ENCODE assay signal across 8 cellular contexts in the genomic region with DNA sequence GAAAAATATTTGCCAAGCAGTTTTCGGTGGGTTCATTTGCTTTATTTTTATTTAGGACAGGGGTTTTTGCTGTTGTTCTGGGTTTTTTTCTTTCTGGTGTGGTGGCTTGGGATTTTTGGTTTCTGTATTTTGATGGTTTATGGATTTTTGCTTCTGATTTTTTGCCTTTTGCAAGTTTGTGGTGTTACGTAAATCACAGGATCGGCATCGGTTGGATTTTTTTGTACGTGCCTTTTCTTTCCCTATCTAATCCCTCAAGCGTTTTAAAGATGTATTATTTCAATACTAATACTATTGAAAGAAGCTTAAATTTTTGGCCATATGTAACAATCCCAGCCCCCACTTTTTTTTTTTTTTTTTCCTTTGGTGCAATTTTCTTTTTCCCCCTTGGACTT. TPM values are rescaled to one million over a fixed set of nuclear protein-coding genes. Genes with fewer than 3 reads are reported as not detected.
A peak's percentile ranks its signal among the peaks of the same experiment; 100 is the strongest.
DNase-seq lines count a peak whose midpoint lies in the region; ATAC-seq and TF ChIP-seq lines count a peak whose summit lies in the region.

No MANE protein-coding gene starts in this region.

- in situ Hi-C loops in gastrocnemius medialis (cut with MboI; ENCODE audit: low sequenced_read_pairs in 4 of 4): loop anchor here (5.0 to 25.0 kb wide), 19 partner anchors 171 to 1399 kb away; partner anchors contain the start of gene LPP (in 1 of the 4)

- H3K4me3 ChIP-seq in H7 (ENCODE audit: insufficient read depth, low read depth, low read length): peak overlapping the region; percentile 32
- H3K4me3 ChIP-seq in SJSA1: peak overlapping the region; percentile 45
- H3K4me3 ChIP-seq in gastrocnemius medialis: peak overlapping the region; percentile 70 to 94 (median 88)

- intact Hi-C loops in gastrocnemius medialis (cut with DNase I; ENCODE audit: low total_unique reads): loop anchor here (5.0 to 10.0 kb wide), 6 partner anchors 111 to 1036 kb away; no protein-coding TSS in a partner anchor

- H3K27me3 ChIP-seq in H7 (ENCODE audit: control insufficient read depth, insufficient read depth, low read length) (peaks cover 26% of the 10 kb centered on the region), SJSA1 (replicated peaks) (no peaks in the 10 kb centered on the region), gastrocnemius medialis (no peaks in the 10 kb centered on the region)

- H3K36me3 ChIP-seq in H7 (replicated peaks; ENCODE audit: control insufficient read depth, insufficient read depth, low read length) (no peaks in the 10 kb centered on the region), SJSA1 (no peaks in the 10 kb centered on the region), gastrocnemius medialis (no peaks in the 10 kb centered on the region)

- H3K4me1 ChIP-seq in SJSA1 (replicated peaks): peaks cover 30% of the 10 kb centered on the region
- peaks cover 26 to 27% of the 10 kb centered on the region in 2 donors for H3K4me1 ChIP-seq in gastrocnemius medialis

- H3K9me3 ChIP-seq in SJSA1 (replicated peaks) (no peaks in the 10 kb centered on the region), gastrocnemius medialis (no peaks in the 10 kb centered on the region)

- ATAC-seq in gastrocnemius medialis: no peak

- no peak for TF ChIP-seq CTCF in gastrocnemius medialis (IDR thresholded peaks at IDR 0.05 in 4 of 5, conservative IDR thresholded peaks at IDR 0.05 in 1 of 5)

- no peak for DNase-seq in H7
- DNase-seq in SJSA1 (ENCODE audit: low read depth in 1 of 2, low spot score in 2 of 2): no peak
- peak; percentile 62 for DNase-seq in fibroblast of peridontal ligament (ENCODE audit: extremely low read depth)
- DNase-seq in gastrocnemius medialis: no peak
- DNase-seq in NAMALWA (ENCODE audit: low spot score): no peak
- no peak for DNase-seq in globus pallidus (ENCODE audit: low spot score)
- DNase-seq in GOT3 (lab: John Stamatoyannopoulos, UW): no peak
- DNase-seq in dedifferentiated amniotic fluid mesenchymal stem cell (ENCODE audit: extremely low spot score): no peak

- no peak for TF ChIP-seq POLR2A in gastrocnemius medialis (IDR thresholded peaks at IDR 0.05)

- peak overlapping the region; percentile 100 for H3K27ac ChIP-seq in SJSA1
- H3K27ac ChIP-seq in gastrocnemius medialis: peak overlapping the region; percentile 95 to 100 (median 98)

RNA-seq across cellular contexts. Expression of gene BCL6, which starts 0.8 kb away (rescaled TPM):
- total RNA-seq in H7 (2014; rRNA removed; shearing (Covaris generic)): 2.8 and 6.8 TPM in 2 replicates
- 2.8 TPM in 2 replicates for total RNA-seq in SJSA1 (2014; rRNA removed; shearing (Covaris generic))
- 100 to 1,000 TPM; 223 to 363 (median 292) TPM for total RNA-seq in gastrocnemius medialis

RNA-seq across cellular contexts. Expression of gene RTP2, which starts 43.7 kb away (rescaled TPM):
- total RNA-seq in H7 (2014; rRNA removed; shearing (Covaris generic)): not detected in 2 replicates
- not detected in 2 replicates for total RNA-seq in SJSA1 (2014; rRNA removed; shearing (Covaris generic))
- total RNA-seq in gastrocnemius medialis: 1 to 10 TPM in 3 of 4 donors, not detected in 1; 1.9 to 3.1 (median 2.3) TPM

Comparison
In these comparisons a context has a peak if more than half of its experiments do, and no peak if none do; other contexts are left out.
1. H3K4me3 ChIP-seq: peak in every context shown above with its lines; median percentile 88 in gastrocnemius medialis; 45 in SJSA1; 32 in H7.
2. RNA of gene BCL6, which starts 0.8 kb away (total RNA-seq): 223 to 363 TPM in gastrocnemius medialis; 2.8 TPM in SJSA1 and 2.8 to 6.8 TPM in H7; every median in the first group is over 10 times any median in the second.